In genomic region chr20:6841128-6841527, GRCh38 we compare ENCODE assay signal across 26 cellular contexts.
"Had no signal": no experiment of that assay in that cellular context is flagged by ENCODE, and none has a peak within 500 bp of the region (broad histone marks: within the 10 kb centered on the region; RNA-seq: fewer than 3 reads in every experiment).

No MANE protein-coding gene starts in this region.

- H3K4me3 ChIP-seq: colonic mucosa, esophagus squamous epithelium, gastrocnemius medialis, heart right ventricle, lower lobe of right lung had no signal

- H3K9me3 ChIP-seq: colonic mucosa, esophagus squamous epithelium, gastrocnemius medialis, heart right ventricle, lower lobe of right lung had no signal

- FAIRE-seq: endometrium, islet of Langerhans, keratinocyte had no signal

- H3K27me3 Mint-ChIP-seq: effector memory CD8-positive, alpha-beta T cell had no signal

- H3K9me3 Mint-ChIP-seq: dendritic cell treated with granulocyte-macrophage colony-stimulating factor and Interleukin-4, amounts not matched to agents 40 ng/mL and 50 ng/mL, for 4 days; endodermal cell had no signal

- DNase-seq: colonic mucosa; cortex of kidney; effector CD8-positive, alpha-beta T cell; effector memory CD8-positive, alpha-beta T cell; endodermal cell; erythroblast; esophagus squamous epithelium; foreskin fibroblast; foreskin melanocyte; gastrocnemius medialis; glutamatergic neuron; head of caudate nucleus; heart right ventricle; hippocampal formation; left cardiac atrium; left ventricle myocardium superior; lower lobe of right lung; mesenchymal stem cell; midbrain had no signal

- H3K4me1 ChIP-seq: colonic mucosa, esophagus squamous epithelium, gastrocnemius medialis, heart right ventricle, lower lobe of right lung had no signal

- ATAC-seq: effector memory CD8-positive, alpha-beta T cell; esophagus mucosa; gastrocnemius medialis; heart right ventricle; left cardiac atrium; left lobe of liver; left ventricle myocardium superior; lower lobe of right lung had no signal

- H3K27me3 ChIP-seq: colonic mucosa, gastrocnemius medialis had no signal

- H3K4me3 Mint-ChIP-seq: dendritic cell treated with granulocyte-macrophage colony-stimulating factor and Interleukin-4, amounts not matched to agents 40 ng/mL and 50 ng/mL, for 4 days; effector memory CD8-positive, alpha-beta T cell; endodermal cell had no signal

- H3K27ac ChIP-seq: colonic mucosa, epithelial cell of prostate, esophagus squamous epithelium, gastrocnemius medialis, heart right ventricle, lower lobe of right lung had no signal

- H3K36me3 ChIP-seq: colonic mucosa, esophagus squamous epithelium, gastrocnemius medialis, heart right ventricle, lower lobe of right lung had no signal

- H3K27ac Mint-ChIP-seq: dendritic cell treated with granulocyte-macrophage colony-stimulating factor and Interleukin-4, amounts not matched to agents 40 ng/mL and 50 ng/mL, for 4 days; effector memory CD8-positive, alpha-beta T cell; endodermal cell had no signal
